ENCODE assay signal across 10 cellular contexts in the genomic region with DNA sequence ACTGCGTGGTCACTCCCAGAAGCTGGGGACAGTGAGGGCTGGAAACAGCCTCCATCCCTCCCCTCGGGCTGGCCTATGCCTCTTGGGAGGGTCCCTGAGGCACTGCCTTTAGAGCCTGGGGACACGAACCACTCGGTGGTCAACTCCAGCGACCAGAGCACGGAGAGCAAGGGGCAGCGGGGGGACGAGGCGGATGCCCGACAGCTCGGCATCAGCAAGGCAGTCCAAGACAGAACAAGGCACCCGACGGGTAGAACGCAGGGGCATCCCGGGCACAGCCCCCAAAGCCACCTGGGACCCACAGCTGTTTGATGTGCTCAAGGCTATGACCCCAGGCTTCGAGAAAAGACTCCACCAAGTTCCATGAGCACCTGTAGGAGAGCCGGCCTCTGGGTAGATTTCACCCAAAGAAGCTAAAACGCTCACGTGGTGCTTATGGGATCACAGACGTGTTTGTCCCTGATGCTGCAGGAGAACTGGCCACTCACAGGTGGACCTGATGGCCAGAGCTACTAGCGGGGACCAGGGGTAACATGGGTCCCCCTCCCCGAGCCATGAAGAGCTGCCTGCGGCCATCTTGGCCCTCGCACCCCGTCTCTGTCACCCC. TPM values are rescaled to one million over a fixed set of nuclear protein-coding genes. Genes with fewer than 3 reads are reported as not detected.
A peak's percentile ranks its signal among the peaks of the same experiment; 100 is the strongest.
DNase-seq lines count a peak whose midpoint lies in the region; ATAC-seq, FAIRE-seq and TF ChIP-seq lines count a peak whose summit lies in the region.
"Had no signal": no experiment of that assay in that cellular context is flagged by ENCODE, and none has a peak within 500 bp of the region (broad histone marks: within the 10 kb centered on the region; RNA-seq: fewer than 3 reads in every experiment).

No MANE protein-coding gene starts in this region.

- H3K36me3 ChIP-seq in skeletal muscle tissue (ENCODE audit: control insufficient read depth in 3 of 3, insufficient read depth in 3 of 3, low read length in 3 of 3) = no peaks in the 10 kb centered on the region
- H3K36me3 ChIP-seq: heart right ventricle had no signal

- no peak for TF ChIP-seq POLR2A in GM12892 (IDR thresholded peaks at IDR 0.05; ENCODE audit: low read depth, low read length)

- FAIRE-seq in GM12892 (lab: Jason Lieb, UNC) = no peak

- no peak overlapping the region for H3K4me3 ChIP-seq in skeletal muscle tissue (ENCODE audit: low read length in 3 of 3)

- H3K9me3 ChIP-seq in skeletal muscle tissue (ENCODE audit: control insufficient read depth in 3 of 3, low read length in 3 of 3) = no peaks in the 10 kb centered on the region
- H3K9me3 ChIP-seq: heart right ventricle had no signal

- H3K27ac Mint-ChIP-seq in activated naive CD8-positive, alpha-beta T cell = peak overlapping the region; percentile 97

- no peak for DNase-seq in left ventricle myocardium superior
- no peak for DNase-seq in NCI-H1436 (lab: John Stamatoyannopoulos, UW)
- no peak for DNase-seq in GM12892 (ENCODE audit: insufficient read length)
- DNase-seq: DMS79, HCEC 1CT had no signal

- H3K27ac ChIP-seq in skeletal muscle tissue (ENCODE audit: low read depth, low read length) = peak overlapping the region; percentile 79

- H3K4me1 ChIP-seq in skeletal muscle tissue (ENCODE audit: control insufficient read depth in 3 of 3, insufficient read depth in 3 of 3, low read length in 3 of 3) = peaks cover 31 to 73% (median 35%) of the 10 kb centered on the region in 3 donors

- no peaks in the 10 kb centered on the region for H3K36me3 Mint-ChIP-seq in activated naive CD8-positive, alpha-beta T cell

- ATAC-seq in GM18861 (IDR thresholded peaks at IDR 0.05; ENCODE audit: unreplicated experiment) = peak; percentile 1
- peak; percentile 0 for ATAC-seq in HG03135 (IDR thresholded peaks at IDR 0.05; ENCODE audit: unreplicated experiment)
- ATAC-seq in left ventricle myocardium superior = no peak

- H3K9me3 Mint-ChIP-seq in activated naive CD8-positive, alpha-beta T cell (ENCODE audit: low read depth) = no peaks in the 10 kb centered on the region

- intact Hi-C loops in left ventricle myocardium superior (cut with micrococcal nuclease) = no loop called here

- peaks cover 0 to 4% (median 0%) of the 10 kb centered on the region in 3 donors for H3K27me3 ChIP-seq in skeletal muscle tissue (ENCODE audit: control insufficient read depth in 3 of 3, insufficient read depth in 3 of 3, low read length in 3 of 3)
- H3K27me3 ChIP-seq: heart right ventricle had no signal

- peak overlapping the region; percentile 96 for H3K4me3 Mint-ChIP-seq in activated naive CD8-positive, alpha-beta T cell

- H3K4me1 Mint-ChIP-seq in activated naive CD8-positive, alpha-beta T cell (ENCODE audit: low read depth) = peaks cover 75% of the 10 kb centered on the region

- H3K9ac ChIP-seq in skeletal muscle tissue (ENCODE audit: low read depth in 1 of 3, low read length in 3 of 3) = no peak overlapping the region

- no peaks in the 10 kb centered on the region for H3K27me3 Mint-ChIP-seq in activated naive CD8-positive, alpha-beta T cell

RNA-seq across cellular contexts. Expression of a gene that starts 0.5 kb away (rescaled TPM):
- total RNA-seq in skeletal muscle tissue (29.2 TPM), left ventricle myocardium superior (22.9 TPM)
- polyA plus RNA-seq in GM12892 (2012; ENCODE audit: missing spikeins) = 302 TPM

RNA-seq across cellular contexts. Expression of a gene that starts 13.6 kb away (rescaled TPM):
- total RNA-seq in skeletal muscle tissue (2,937 TPM), left ventricle myocardium superior (not detected)
- polyA plus RNA-seq in GM12892 (2012; ENCODE audit: missing spikeins) = 0.76 TPM

RNA-seq across cellular contexts. Expression of a gene that starts 17.6 kb away (rescaled TPM):
- total RNA-seq in skeletal muscle tissue (not detected), left ventricle myocardium superior (not detected)
- 0.38 TPM for polyA plus RNA-seq in GM12892 (2012; ENCODE audit: missing spikeins)
- total RNA-seq: heart right ventricle had no signal
- polyA plus RNA-seq: heart right ventricle had no signal

RNA-seq across cellular contexts. Expression of a gene that starts 39.3 kb away (rescaled TPM):
- total RNA-seq in skeletal muscle tissue (1.0 TPM), left ventricle myocardium superior (4.4 TPM)
- polyA plus RNA-seq in GM12892 (2012; ENCODE audit: missing spikeins) = 2.0 TPM

Comparison
In these comparisons a context has a peak if more than half of its experiments do, and no peak if none do; other contexts are left out.
1. RNA of a gene that starts 13.6 kb away (total RNA-seq): 2,937 TPM in skeletal muscle tissue (single experiment); not detected in left ventricle myocardium superior (single experiment); every median in the first group is over 1,000 times any median in the second.